ENCODE assay signal across 21 cellular contexts in genomic region chr3:167843483-167843882, GRCh38.
A peak's percentile ranks its signal among the peaks of the same experiment; 100 is the strongest.
DNase-seq lines count a peak whose midpoint lies in the region; ATAC-seq and TF ChIP-seq lines count a peak whose summit lies in the region.
"Had no signal": no experiment of that assay in that cellular context is flagged by ENCODE, and none has a peak within 500 bp of the region (broad histone marks: within the 10 kb centered on the region; RNA-seq: fewer than 3 reads in every experiment).

No MANE protein-coding gene starts in this region.

- ATAC-seq in GM18867 (IDR thresholded peaks at IDR 0.05; ENCODE audit: unreplicated experiment) (peak; percentile 7), HG03175 (IDR thresholded peaks at IDR 0.05; ENCODE audit: unreplicated experiment) (peak; percentile 22), activated B cell treated with CpG ODN at 0.5 μM for 24 hours (ENCODE audit: low read depth) (peak; percentile 57)
- no peak for ATAC-seq in naive thymus-derived CD8-positive, alpha-beta T cell
- ATAC-seq: CD8-positive, alpha-beta T cell; HCT116; heart right ventricle had no signal

- no peak overlapping the region for H3K4me3 Mint-ChIP-seq in activated B cell treated with CpG ODN at 0.5 μM for 24 hours
- H3K4me3 Mint-ChIP-seq in naive thymus-derived CD8-positive, alpha-beta T cell = no peak overlapping the region
- H3K4me3 Mint-ChIP-seq: activated naive CD4-positive, alpha-beta T cell treated with anti-CD3 and anti-CD28 coated beads, Interleukin-2, amount 50 U/mL, for 24 hours; CD8-positive, alpha-beta T cell; central memory CD8-positive, alpha-beta T cell; stimulated activated naive CD8-positive, alpha-beta T cell treated with anti-CD3 and anti-CD28 coated beads, Interleukin-15, Interleukin-2, amounts not matched to agents 100 ng/mL and 50 ng/mL, for 24 hours had no signal

- H3K27ac Mint-ChIP-seq in activated B cell treated with CpG ODN at 0.5 μM for 24 hours = peak overlapping the region; percentile 46
- no peak overlapping the region for H3K27ac Mint-ChIP-seq in naive thymus-derived CD8-positive, alpha-beta T cell
- H3K27ac Mint-ChIP-seq: activated naive CD4-positive, alpha-beta T cell treated with anti-CD3 and anti-CD28 coated beads, Interleukin-2, amount 50 U/mL, for 24 hours; CD8-positive, alpha-beta T cell; stimulated activated naive CD8-positive, alpha-beta T cell treated with anti-CD3 and anti-CD28 coated beads, Interleukin-15, Interleukin-2, amounts not matched to agents 100 ng/mL and 50 ng/mL, for 24 hours had no signal

- peaks cover 34% of the 10 kb centered on the region for H3K4me1 Mint-ChIP-seq in activated B cell treated with CpG ODN at 0.5 μM for 24 hours
- H3K4me1 Mint-ChIP-seq in naive thymus-derived CD8-positive, alpha-beta T cell = peaks cover 0 to 15% (median 0%) of the 10 kb centered on the region in 4 donors
- H3K4me1 Mint-ChIP-seq: central memory CD8-positive, alpha-beta T cell had no signal

- DNase-seq in NOMO-1 treated with DMSO at 0.1 percent for 48 hours (lab: John Stamatoyannopoulos, UW; ENCODE audit: unreplicated experiment) (peak; percentile 83), activated B cell treated with CpG ODN at 0.5 μM for 24 hours (no peak), T-helper 9 cell (no peak), medulla oblongata (ENCODE audit: extremely low spot score) (no peak), NCI-H2227 treated with DMSO at 0.1 percent for 48 hours (lab: John Stamatoyannopoulos, UW) (no peak)
- no peak for DNase-seq in naive thymus-derived CD8-positive, alpha-beta T cell
- DNase-seq: activated CD4-positive, CD25-positive, alpha-beta regulatory T cell treated with anti-CD3 and anti-CD28 coated beads, Interleukin-2, amount 50 U/mL, for 72 hours; aorta; CD8-positive, alpha-beta T cell; GF-D8; heart right ventricle; MM.1S; NCI-H187; NCI-H226; NK-92 treated with Interleukin-12 subunit alpha and Interleukin-12 subunit beta, amount 100 ng/mL, for 24 hours had no signal

- CTCF ChIA-PET in activated B cell treated with CpG ODN at 0.5 μM for 24 hours (lab: Charles Lee) = interaction anchor here (1.3 kb wide), 1 partner anchor 38 kb away, joined by 8 read pairs; no protein-coding TSS in a partner anchor

- POLR2A ChIA-PET in activated B cell treated with CpG ODN at 0.5 μM for 24 hours (lab: Charles Lee) = interaction anchor here (0.7 kb wide), 1 partner anchor 39 kb away, joined by 3 read pairs; no protein-coding TSS in a partner anchor
- POLR2A ChIA-PET in naive thymus-derived CD8-positive, alpha-beta T cell (lab: Charles Lee) = no interaction called here

- peaks cover 3% of the 10 kb centered on the region for H3K9me3 Mint-ChIP-seq in activated B cell treated with CpG ODN at 0.5 μM for 24 hours
- H3K9me3 Mint-ChIP-seq in naive thymus-derived CD8-positive, alpha-beta T cell = peaks cover 0 to 4% (median 0%) of the 10 kb centered on the region in 9 donors
- H3K9me3 Mint-ChIP-seq: activated naive CD4-positive, alpha-beta T cell treated with anti-CD3 and anti-CD28 coated beads, Interleukin-2, amount 50 U/mL, for 24 hours; CD8-positive, alpha-beta T cell; central memory CD8-positive, alpha-beta T cell had no signal

- TF ChIP-seq CTCF in activated B cell treated with CpG ODN at 0.5 μM for 24 hours (IDR thresholded peaks at IDR 0.05) = no peak

- intact Hi-C loops in activated B cell treated with CpG ODN at 0.5 μM for 24 hours (cut with micrococcal nuclease) = loop anchor here (2.0 to 5.0 kb wide), 2 partner anchors 33 to 254 kb away; partner anchors contain the start of gene GOLIM4

- no peaks in the 10 kb centered on the region for H3K36me3 Mint-ChIP-seq in activated B cell treated with CpG ODN at 0.5 μM for 24 hours (ENCODE audit: low read depth)
- no peaks in the 10 kb centered on the region for H3K36me3 Mint-ChIP-seq in naive thymus-derived CD8-positive, alpha-beta T cell
- H3K36me3 Mint-ChIP-seq: activated naive CD4-positive, alpha-beta T cell treated with anti-CD3 and anti-CD28 coated beads, Interleukin-2, amount 50 U/mL, for 24 hours; CD8-positive, alpha-beta T cell had no signal

- H3K27me3 Mint-ChIP-seq in activated B cell treated with CpG ODN at 0.5 μM for 24 hours = no peaks in the 10 kb centered on the region
- no peaks in the 10 kb centered on the region for H3K27me3 Mint-ChIP-seq in naive thymus-derived CD8-positive, alpha-beta T cell
- H3K27me3 Mint-ChIP-seq: central memory CD8-positive, alpha-beta T cell; stimulated activated naive CD8-positive, alpha-beta T cell treated with anti-CD3 and anti-CD28 coated beads, Interleukin-15, Interleukin-2, amounts not matched to agents 100 ng/mL and 50 ng/mL, for 24 hours had no signal

Comparison
In these comparisons a context has a peak if more than half of its experiments do, and no peak if none do; other contexts are left out.
1. ATAC-seq: peak in GM18867 (single experiment), HG03175 (single experiment) and activated B cell treated with CpG ODN at 0.5 μM for 24 hours (single experiment); none in naive thymus-derived CD8-positive, alpha-beta T cell (0 of 2).